In the genomic region with DNA sequence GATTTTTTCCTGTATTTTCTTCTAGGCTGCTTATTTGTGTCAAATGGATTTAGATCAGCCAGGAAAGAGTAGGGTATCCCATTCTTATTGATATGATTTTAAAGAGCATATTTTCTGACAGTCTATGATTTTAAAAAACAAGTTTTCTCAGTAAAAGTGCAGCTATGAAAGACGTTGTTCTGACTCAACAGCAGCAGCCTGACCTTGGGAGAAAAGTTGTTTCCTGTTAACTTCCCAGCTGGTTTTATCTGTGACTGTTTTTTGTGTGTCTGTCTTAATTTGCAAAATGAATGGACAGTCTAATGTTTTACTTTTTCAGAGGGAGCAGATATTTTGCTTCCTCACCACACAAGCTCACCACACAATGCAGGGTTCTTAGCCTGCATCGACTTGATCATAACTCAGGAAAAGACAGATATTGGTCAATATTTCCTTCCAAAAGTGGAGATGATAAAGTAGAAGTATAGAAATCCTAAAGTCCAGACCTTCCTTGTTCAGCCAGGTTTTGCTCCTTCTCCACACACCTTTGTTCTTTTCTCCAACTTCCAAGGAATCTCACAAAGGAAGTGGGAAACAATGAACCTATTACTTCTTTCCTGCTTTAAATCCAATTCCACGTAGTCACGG, we compare ENCODE assay signal across 8 cellular contexts. TPM values are rescaled to one million over a fixed set of nuclear protein-coding genes. Genes with fewer than 3 reads are reported as not detected.
DNase-seq lines count a peak whose midpoint lies in the region; ATAC-seq and TF ChIP-seq lines count a peak whose summit lies in the region.

No MANE protein-coding gene starts in this region.

- no peak for ATAC-seq in CD8-positive, alpha-beta T cell
- ATAC-seq in GM18511 (IDR thresholded peaks at IDR 0.05; ENCODE audit: unreplicated experiment) = no peak

- no peak for TF ChIP-seq CTCF in CD8-positive, alpha-beta T cell (IDR thresholded peaks at IDR 0.05)

- H3K36me3 Mint-ChIP-seq in CD8-positive, alpha-beta T cell = peaks cover 20% of the 10 kb centered on the region
- peaks cover 22% of the 10 kb centered on the region for H3K36me3 Mint-ChIP-seq in dendritic cell treated with granulocyte-macrophage colony-stimulating factor and Interleukin-4, amounts not matched to agents 40 ng/mL and 50 ng/mL, for 4 days (ENCODE audit: low read depth)

- peak overlapping the region; percentile 62 for H3K27ac ChIP-seq in CD8-positive, alpha-beta T cell (ENCODE audit: low read depth, low read length)

- CTCF ChIA-PET in CD8-positive, alpha-beta T cell (lab: Charles Lee) = no interaction called here

- H3K27me3 Mint-ChIP-seq in CD8-positive, alpha-beta T cell (ENCODE audit: low read depth) = no peaks in the 10 kb centered on the region
- no peaks in the 10 kb centered on the region for H3K27me3 Mint-ChIP-seq in dendritic cell treated with granulocyte-macrophage colony-stimulating factor and Interleukin-4, amounts not matched to agents 40 ng/mL and 50 ng/mL, for 4 days

- H3K27ac Mint-ChIP-seq in CD8-positive, alpha-beta T cell = peak overlapping the region; percentile 60
- peak overlapping the region; percentile 89 for H3K27ac Mint-ChIP-seq in dendritic cell treated with granulocyte-macrophage colony-stimulating factor and Interleukin-4, amounts not matched to agents 40 ng/mL and 50 ng/mL, for 4 days

- H3K27me3 ChIP-seq in CD8-positive, alpha-beta T cell (ENCODE audit: insufficient read depth, low read length) = no peaks in the 10 kb centered on the region
- H3K27me3 ChIP-seq in MG63 = no peaks in the 10 kb centered on the region

- peak overlapping the region; percentile 93 for H3K4me3 Mint-ChIP-seq in CD8-positive, alpha-beta T cell
- H3K4me3 Mint-ChIP-seq in dendritic cell treated with granulocyte-macrophage colony-stimulating factor and Interleukin-4, amounts not matched to agents 40 ng/mL and 50 ng/mL, for 4 days = peak overlapping the region; percentile 85

- no peaks in the 10 kb centered on the region for H3K9me3 ChIP-seq in CD8-positive, alpha-beta T cell (ENCODE audit: low read length)
- no peaks in the 10 kb centered on the region for H3K9me3 ChIP-seq in MG63

- peaks cover under 1% of the 10 kb centered on the region for H3K36me3 ChIP-seq in CD8-positive, alpha-beta T cell (ENCODE audit: insufficient read depth, low read length)
- peaks cover 4% of the 10 kb centered on the region for H3K36me3 ChIP-seq in MG63

- intact Hi-C loops in CD8-positive, alpha-beta T cell (cut with DNase I, micrococcal nuclease) = loop anchor here in 1 of 2 experiments (5.0 to 10.0 kb wide), 2 partner anchors 290 to 1092 kb away; a partner anchor contains a TSS
- intact Hi-C loops in dendritic cell treated with granulocyte-macrophage colony-stimulating factor and Interleukin-4, amounts not matched to agents 40 ng/mL and 50 ng/mL, for 4 days (cut with micrococcal nuclease) = loop anchor here (5.0 to 10.0 kb wide), 2 partner anchors 900 to 1102 kb away; a partner anchor contains a TSS

- H3K4me3 ChIP-seq in CD8-positive, alpha-beta T cell (ENCODE audit: low read depth, low read length) = peak overlapping the region; percentile 58
- H3K4me3 ChIP-seq in MG63 = peak overlapping the region; percentile 57

- peaks cover 19% of the 10 kb centered on the region for H3K4me1 ChIP-seq in CD8-positive, alpha-beta T cell (ENCODE audit: insufficient read depth, low read length)

- POLR2A ChIA-PET in CD8-positive, alpha-beta T cell (lab: Charles Lee) = no interaction called here

- H3K9me3 Mint-ChIP-seq in CD8-positive, alpha-beta T cell = no peaks in the 10 kb centered on the region
- no peaks in the 10 kb centered on the region for H3K9me3 Mint-ChIP-seq in dendritic cell treated with granulocyte-macrophage colony-stimulating factor and Interleukin-4, amounts not matched to agents 40 ng/mL and 50 ng/mL, for 4 days

- H3K4me1 Mint-ChIP-seq in CD8-positive, alpha-beta T cell (ENCODE audit: low read depth) = peaks cover 27% of the 10 kb centered on the region
- peaks cover 19% of the 10 kb centered on the region for H3K4me1 Mint-ChIP-seq in dendritic cell treated with granulocyte-macrophage colony-stimulating factor and Interleukin-4, amounts not matched to agents 40 ng/mL and 50 ng/mL, for 4 days (ENCODE audit: low read depth)

- DNase-seq in CD8-positive, alpha-beta T cell = no peak
- DNase-seq in MG63 = no peak
- DNase-seq in myocyte (ENCODE audit: low read depth) = peak; percentile 37
- no peak for DNase-seq in stimulated activated CD4-positive, alpha-beta T cell treated with anti-CD3 and anti-CD28 coated beads, Interleukin-15, amount 100 ng/mL, for 24 hours
- no peak for DNase-seq in germinal center (ENCODE audit: low spot score)
- DNase-seq in activated effector memory CD4-positive, alpha-beta T cell treated with Interleukin-2 at 50 U/mL for 16 hours = no peak

RNA-seq across cellular contexts. Expression of a gene that starts 0.7 kb away (rescaled TPM):
- 10 to 100 TPM; 10.7 to 11.3 TPM for total RNA-seq in CD8-positive, alpha-beta T cell
- 6.7 and 21.3 TPM in 2 replicates for total RNA-seq in MG63 (2014; rRNA removed; shearing (Covaris generic); ENCODE audit: low replicate concordance)
- total RNA-seq in myocyte = 18.4 and 20.9 TPM in 2 replicates
- 5.0 TPM for polyA plus RNA-seq in myocyte (2012)

RNA-seq across cellular contexts. Expression of a gene that starts 58.2 kb away (rescaled TPM):
- total RNA-seq in CD8-positive, alpha-beta T cell = under 1 TPM in 1 of 2 experiments, not detected in 1; 0.68 TPM
- not detected in 2 replicates for total RNA-seq in MG63 (2014; rRNA removed; shearing (Covaris generic); ENCODE audit: low replicate concordance)
- total RNA-seq in myocyte = 1.8 and 2.6 TPM in 2 replicates
- 0.42 TPM for polyA plus RNA-seq in myocyte (2012)
